ENCODE assay signal across 14 cellular contexts in genomic region chr9:104961701-104962359, GRCh38. TPM values are rescaled to one million over a fixed set of nuclear protein-coding genes. Genes with fewer than 3 reads are reported as not detected.
A peak's percentile ranks its signal among the peaks of the same experiment; 100 is the strongest.
DNase-seq lines count a peak whose midpoint lies in the region; ATAC-seq and TF ChIP-seq lines count a peak whose summit lies in the region.
"Had no signal": no experiment of that assay in that cellular context is flagged by ENCODE, and none has a peak within 500 bp of the region (broad histone marks: within the 10 kb centered on the region; RNA-seq: fewer than 3 reads in every experiment).

No MANE protein-coding gene starts in this region.

- H3K4me1 Mint-ChIP-seq in natural killer cell treated with Interleukin-12 subunit alpha and Interleukin-12 subunit beta and Interleukin-15 and Interleukin-18, amount 100 ng/mL, for 72 hours (ENCODE audit: low read depth in 2 of 2) = peaks cover 21 to 22% of the 10 kb centered on the region in 2 donors
- H3K4me1 Mint-ChIP-seq in natural killer cell = peaks cover 0 to 5% of the 10 kb centered on the region in 2 donors
- H3K4me1 Mint-ChIP-seq in type B pancreatic cell (ENCODE audit: unreplicated experiment) = peaks cover 8% of the 10 kb centered on the region
- H3K4me1 Mint-ChIP-seq: naive B cell had no signal

- no peaks in the 10 kb centered on the region for H3K79me2 ChIP-seq in PC-9 (ENCODE audit: low read depth)

- H2AFZ ChIP-seq in PC-9 = peak overlapping the region; percentile 11; the same call in 1 of the 2 replicates

- peaks cover 8% of the 10 kb centered on the region; the same call in 1 of the 2 replicates for H3F3A ChIP-seq in PC-9 (ENCODE audit: insufficient read depth, low read depth)

- no peak for ATAC-seq in natural killer cell treated with Interleukin-12 subunit alpha and Interleukin-12 subunit beta and Interleukin-15 and Interleukin-18, amount 100 ng/mL, for 72 hours
- ATAC-seq in natural killer cell (no peak), HG03095 (IDR thresholded peaks at IDR 0.05; ENCODE audit: unreplicated experiment) (no peak)

- DNase-seq in natural killer cell treated with Interleukin-12 subunit alpha and Interleukin-12 subunit beta and Interleukin-15 and Interleukin-18, amount 100 ng/mL, for 72 hours (ENCODE audit: low spot score) = no peak
- DNase-seq in natural killer cell = no peak
- DNase-seq in PC-9 = no peak
- DNase-seq in fibroblast of gingiva (ENCODE audit: low read depth) = peak; percentile 23
- DNase-seq in type B pancreatic cell (ENCODE audit: extremely low spot score, unreplicated experiment) = no peak
- no peak for DNase-seq in activated CD4-positive, CD25-positive, alpha-beta regulatory T cell treated with anti-CD3 and anti-CD28 coated beads, Interleukin-2, amount 50 U/mL, for 72 hours
- DNase-seq in dermis blood vessel endothelial cell = no peak
- DNase-seq: naive B cell had no signal

- no peaks in the 10 kb centered on the region for H3K36me3 Mint-ChIP-seq in natural killer cell treated with Interleukin-12 subunit alpha and Interleukin-12 subunit beta and Interleukin-15 and Interleukin-18, amount 100 ng/mL, for 72 hours
- no peaks in the 10 kb centered on the region for H3K36me3 Mint-ChIP-seq in natural killer cell
- no peaks in the 10 kb centered on the region for H3K36me3 Mint-ChIP-seq in type B pancreatic cell
- H3K36me3 Mint-ChIP-seq: naive B cell; stimulated activated effector memory CD8-positive, alpha-beta T cell treated with anti-CD3 and anti-CD28 coated beads, Interleukin-12 subunit alpha, Interleukin-12 subunit beta, amount 100 ng/mL, for 72 hours had no signal

- no peaks in the 10 kb centered on the region for H3K27me3 ChIP-seq in PC-9 (ENCODE audit: insufficient read depth, low read depth)
- H3K27me3 ChIP-seq: ascending aorta had no signal

- H3K9me2 ChIP-seq in PC-9 (ENCODE audit: insufficient read depth) = no peaks in the 10 kb centered on the region
- H3K9me2 ChIP-seq: SK-N-SH had no signal

- H3K4me1 ChIP-seq in PC-9 (replicated peaks; ENCODE audit: insufficient read depth) = peaks cover 22% of the 10 kb centered on the region
- H3K4me1 ChIP-seq: ascending aorta had no signal

- TSS peak; percentile 99 for BruUV-seq in PC-9 (replicated peaks; lab: Mats Ljungman, UMichigan)

- TF ChIP-seq CTCF in natural killer cell (IDR thresholded peaks at IDR 0.05) = no peak
- no peak for TF ChIP-seq CTCF in PC-9 (conservative IDR thresholded peaks at IDR 0.05)
- no peak for TF ChIP-seq CTCF in type B pancreatic cell (conservative IDR thresholded peaks at IDR 0.05)

- CTCF ChIA-PET in PC-9 (lab: Charles Lee) = no interaction called here

- H3K27ac Mint-ChIP-seq in natural killer cell treated with Interleukin-12 subunit alpha and Interleukin-12 subunit beta and Interleukin-15 and Interleukin-18, amount 100 ng/mL, for 72 hours = peak overlapping the region in 1 of 2 donors; percentile 70
- H3K27ac Mint-ChIP-seq in natural killer cell (no peak overlapping the region), type B pancreatic cell (peak overlapping the region; percentile 19)
- H3K27ac Mint-ChIP-seq: naive B cell; stimulated activated effector memory CD8-positive, alpha-beta T cell treated with anti-CD3 and anti-CD28 coated beads, Interleukin-12 subunit alpha, Interleukin-12 subunit beta, amount 100 ng/mL, for 72 hours had no signal

- H3K4me3 Mint-ChIP-seq in natural killer cell treated with Interleukin-12 subunit alpha and Interleukin-12 subunit beta and Interleukin-15 and Interleukin-18, amount 100 ng/mL, for 72 hours = peak overlapping the region; percentile 59
- H3K4me3 Mint-ChIP-seq in natural killer cell = no peak overlapping the region
- no peak overlapping the region for H3K4me3 Mint-ChIP-seq in type B pancreatic cell
- H3K4me3 Mint-ChIP-seq: naive B cell; stimulated activated effector memory CD8-positive, alpha-beta T cell treated with anti-CD3 and anti-CD28 coated beads, Interleukin-12 subunit alpha, Interleukin-12 subunit beta, amount 100 ng/mL, for 72 hours had no signal

- H3K36me3 ChIP-seq in PC-9 (ENCODE audit: low read depth) = no peaks in the 10 kb centered on the region
- H3K36me3 ChIP-seq: ascending aorta had no signal

- H3K27me3 Mint-ChIP-seq in natural killer cell treated with Interleukin-12 subunit alpha and Interleukin-12 subunit beta and Interleukin-15 and Interleukin-18, amount 100 ng/mL, for 72 hours = peaks cover 13 to 35% of the 10 kb centered on the region in 2 donors
- H3K27me3 Mint-ChIP-seq in natural killer cell (ENCODE audit: low read depth in 2 of 2) = peaks cover 17 to 30% of the 10 kb centered on the region in 2 donors
- no peaks in the 10 kb centered on the region for H3K27me3 Mint-ChIP-seq in type B pancreatic cell

- POLR2A ChIA-PET in PC-9 (lab: Charles Lee; ENCODE audit: unreplicated experiment) = interaction anchor here (0.7 kb wide), 1 partner anchor 888 kb away, joined by 4 read pairs; no protein-coding TSS in a partner anchor

- no peaks in the 10 kb centered on the region for H3K9me3 ChIP-seq in PC-9 (ENCODE audit: insufficient read depth, low read depth)
- H3K9me3 ChIP-seq: ascending aorta, SK-N-SH had no signal

- H4K20me1 ChIP-seq in PC-9 (ENCODE audit: insufficient read depth) = no peaks in the 10 kb centered on the region

- H3K27ac ChIP-seq in PC-9 = peak overlapping the region; percentile 80
- H3K27ac ChIP-seq: ascending aorta, HL-60, VCaP had no signal

- intact Hi-C loops in natural killer cell (cut with micrococcal nuclease) = no loop called here
- intact Hi-C loops in PC-9 (cut with micrococcal nuclease; ENCODE audit: unreplicated experiment) = loop anchor here (10.0 kb wide), 1 partner anchor 283 kb away; the partner anchor contains the start of gene SLC44A1

- H3K4me3 ChIP-seq in PC-9 = no peak overlapping the region
- H3K4me3 ChIP-seq: ascending aorta had no signal

- peak overlapping the region; percentile 59 for H3K4me2 ChIP-seq in PC-9
- H3K4me2 ChIP-seq: SK-N-SH had no signal

- no peaks in the 10 kb centered on the region for H3K9me3 Mint-ChIP-seq in natural killer cell treated with Interleukin-12 subunit alpha and Interleukin-12 subunit beta and Interleukin-15 and Interleukin-18, amount 100 ng/mL, for 72 hours
- no peaks in the 10 kb centered on the region for H3K9me3 Mint-ChIP-seq in natural killer cell
- H3K9me3 Mint-ChIP-seq in type B pancreatic cell = no peaks in the 10 kb centered on the region
- H3K9me3 Mint-ChIP-seq: naive B cell; stimulated activated effector memory CD8-positive, alpha-beta T cell treated with anti-CD3 and anti-CD28 coated beads, Interleukin-12 subunit alpha, Interleukin-12 subunit beta, amount 100 ng/mL, for 72 hours had no signal

RNA-seq across cellular contexts. Expression of gene ABCA1, which starts 33.9 kb away (rescaled TPM):
- total RNA-seq in natural killer cell treated with Interleukin-12 subunit alpha and Interleukin-12 subunit beta and Interleukin-15 and Interleukin-18, amount 100 ng/mL, for 72 hours = 1 to 10 TPM; 4.9 to 5.0 TPM
- 10 to 100 TPM in 1 of 3 donors, 1 to 10 TPM in 2; 1.9 to 10.8 (median 4.8) TPM for total RNA-seq in natural killer cell
- total RNA-seq in PC-9 (2021) = 22.4 and 38.3 TPM in 2 replicates
- total RNA-seq in type B pancreatic cell (ENCODE audit: low replicate concordance) = 16.2 and 20.8 TPM in 2 replicates
- total RNA-seq in dermis blood vessel endothelial cell = 19.1 and 35.7 TPM in 2 replicates
